ENCODE assay signal across 1 cellular context in the genomic region with DNA sequence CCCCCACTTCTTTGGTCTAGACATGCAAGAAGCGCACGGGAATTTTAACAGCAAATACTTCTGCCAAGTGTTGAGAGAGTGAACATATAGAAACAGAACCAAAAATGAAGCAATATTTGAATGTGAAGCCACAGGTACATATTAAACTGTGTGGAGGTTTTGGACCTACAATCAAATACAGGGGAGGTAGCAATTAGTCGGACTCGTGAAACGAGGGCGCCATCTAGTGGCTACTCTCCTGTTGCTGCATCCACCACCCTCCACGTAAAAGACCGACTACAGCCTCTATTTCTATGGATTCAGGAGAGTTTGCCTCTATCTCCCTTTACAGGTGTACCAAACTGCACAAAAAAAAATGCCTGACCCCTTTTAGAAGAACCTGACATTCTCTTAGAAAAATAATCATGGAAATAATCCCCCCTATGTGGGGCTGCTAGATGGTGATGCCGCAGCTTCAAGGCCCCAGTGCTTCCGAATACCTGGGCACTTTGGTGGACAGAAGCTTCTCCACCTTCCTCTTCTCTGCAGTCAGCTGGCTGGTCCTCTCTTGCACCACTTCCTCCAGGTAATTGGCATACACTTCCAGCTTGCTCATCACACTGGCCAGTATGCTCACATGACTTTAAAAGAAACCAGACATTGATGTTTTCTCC.
TF ChIP-seq lines count a peak whose summit lies in the region.

No MANE protein-coding gene starts in this region.

TF ChIP-seq in IMR-90, 13 proteins besides CTCF, POLR2A, EP300 and RAD21:
- TF ChIP-seq SMC3 (IDR thresholded peaks at IDR 0.05; ENCODE audit: low read depth, low read length) (peak; percentile 76), BHLHE40 (IDR thresholded peaks at IDR 0.05; ENCODE audit: low read depth, low read length) (no peak)
